ENCODE assay signal across 9 cellular contexts in genomic region chr4:168496834-168497233, GRCh38. TPM values are rescaled to one million over a fixed set of nuclear protein-coding genes. Genes with fewer than 3 reads are reported as not detected.
DNase-seq lines count a peak whose midpoint lies in the region; ATAC-seq and TF ChIP-seq lines count a peak whose summit lies in the region.
"Had no signal": no experiment of that assay in that cellular context is flagged by ENCODE, and none has a peak within 500 bp of the region (broad histone marks: within the 10 kb centered on the region; RNA-seq: fewer than 3 reads in every experiment).

Gene PALLD (plus strand): TSS chr4:168497052.

- H3K4me3 ChIP-seq in A673 (ENCODE audit: low read depth, low read length, poor library complexity, severe bottlenecking): no peak within 1 kb of the TSS
- H3K4me3 ChIP-seq in PC-3 (ENCODE audit: low read length): no peak within 1 kb of the TSS
- H3K4me3 ChIP-seq in BE2C (ENCODE audit: low read depth, low read length): no peak within 1 kb of the TSS

- no peaks in the 10 kb centered on the region for H3K9me2 ChIP-seq in PC-3 (replicated peaks; ENCODE audit: low read length)

- H3K9ac ChIP-seq in PC-3 (ENCODE audit: low read length): no peak within 1 kb of the TSS

- no peaks in the 10 kb centered on the region for H3K4me1 ChIP-seq in A673 (ENCODE audit: insufficient read depth, low read length, poor library complexity, severe bottlenecking)
- H3K4me1 ChIP-seq in PC-3 (ENCODE audit: insufficient read depth, low read length): peaks cover 15% of the 10 kb centered on the region
- no peaks in the 10 kb centered on the region for H3K4me1 ChIP-seq in BE2C

- POLR2A ChIA-PET in A673 (lab: Charles Lee; ENCODE audit: low non-redundant PET): no interaction called here
- POLR2A ChIA-PET in PC-3 (lab: Charles Lee; ENCODE audit: unreplicated experiment): no interaction called here

- no peak within 1 kb of the TSS for H2AFZ ChIP-seq in PC-3 (ENCODE audit: low read length)

- no peak within 1 kb of the TSS for H3K4me2 ChIP-seq in PC-3 (ENCODE audit: low read length)

- CTCF ChIA-PET in A673 (lab: Charles Lee) (no interaction called here), PC-3 (lab: Charles Lee) (no interaction called here)

- no peaks in the 10 kb centered on the region for H3K79me2 ChIP-seq in PC-3 (ENCODE audit: low read length)

- BruUV-seq in A673 (replicated peaks; lab: Mats Ljungman, UMichigan): no TSS peak
- BruUV-seq in PC-3 (replicated peaks; lab: Mats Ljungman, UMichigan): no TSS peak

- DNase-seq in A673 (ENCODE audit: low spot score) (no peak), PC-3 (no peak), myocyte (ENCODE audit: low read depth) (peak; percentile 97), RKO (ENCODE audit: low spot score) (no peak), BE2C (no peak)

- H3K27me3 ChIP-seq in A673 (replicated peaks; ENCODE audit: insufficient read depth, low read depth, low read length, poor library complexity) (no peaks in the 10 kb centered on the region), PC-3 (ENCODE audit: low read length) (no peaks in the 10 kb centered on the region), BE2C (no peaks in the 10 kb centered on the region)

- TF ChIP-seq CTCF in A673 (conservative IDR thresholded peaks at IDR 0.05; ENCODE audit: low read depth, low read length) (no peak), PC-3 (conservative IDR thresholded peaks at IDR 0.05; ENCODE audit: low read depth, low read length) (no peak), BE2C (IDR thresholded peaks at IDR 0.05; ENCODE audit: low read depth, low read length) (no peak)

- intact Hi-C loops in A673 (cut with micrococcal nuclease; ENCODE audit: unreplicated experiment): no loop called here
- intact Hi-C loops in PC-3 (cut with micrococcal nuclease): no loop called here

- H3K36me3 ChIP-seq in A673 (ENCODE audit: insufficient read depth, low read length, poor library complexity, severe bottlenecking) (no peaks in the 10 kb centered on the region), PC-3 (ENCODE audit: low read depth, low read length) (no peaks in the 10 kb centered on the region), BE2C (no peaks in the 10 kb centered on the region)

- no peaks in the 10 kb centered on the region for H4K20me1 ChIP-seq in PC-3 (ENCODE audit: low read length)

- H3K9me3 ChIP-seq in A673 (ENCODE audit: low read depth, low read length, poor library complexity, severe bottlenecking): no peaks in the 10 kb centered on the region
- H3K9me3 ChIP-seq in PC-3 (ENCODE audit: low read length): no peaks in the 10 kb centered on the region
- no peaks in the 10 kb centered on the region for H3K9me3 ChIP-seq in BE2C

- H3K27ac ChIP-seq in A673 (ENCODE audit: low read depth, low read length, poor library complexity, severe bottlenecking) (no peak within 1 kb of the TSS), PC-3 (ENCODE audit: low read length) (no peak within 1 kb of the TSS)
- H3K27ac ChIP-seq: C4-2B had no signal

- peaks cover 5% of the 10 kb centered on the region for H3F3A ChIP-seq in PC-3 (ENCODE audit: low read length, unreplicated experiment)

- ATAC-seq in PC-3: no peak
- no peak for ATAC-seq in esophagus mucosa
- ATAC-seq in HG02571 (IDR thresholded peaks at IDR 0.05; ENCODE audit: unreplicated experiment): no peak
- ATAC-seq in GM18505 (IDR thresholded peaks at IDR 0.05; ENCODE audit: unreplicated experiment): no peak

- no peak for TF ChIP-seq POLR2A in GM18505 (IDR thresholded peaks at IDR 0.05; ENCODE audit: borderline replicate concordance, extremely low read depth, insufficient read depth, insufficient read length)

RNA-seq across cellular contexts. Expression of gene PALLD, which starts in this region (rescaled TPM):
- total RNA-seq in A673 (2021) (44.1 and 58.7 TPM in 2 replicates), PC-3 (2014; rRNA removed) (26.7 and 33.5 TPM in 2 replicates), esophagus mucosa (70.1 TPM), myocyte (250 and 310 TPM in 2 replicates)
- polyA plus RNA-seq in myocyte (2012): 427 TPM
- 5.5 TPM for polyA plus RNA-seq in BE2C (2012; ENCODE audit: insufficient read depth, insufficient read length, low read depth)
